Comparison of ENCODE assay signal across 8 cellular contexts in genomic region chr6:45737331-45738056, GRCh38.
DNase-seq lines count a peak whose midpoint lies in the region; ATAC-seq and TF ChIP-seq lines count a peak whose summit lies in the region.

No MANE protein-coding gene starts in this region.

- H3K4me3 ChIP-seq in osteoblast (ENCODE audit: insufficient read depth, low read length) (no peak overlapping the region), dorsolateral prefrontal cortex (no peak overlapping the region)

- intact Hi-C loops in dorsolateral prefrontal cortex (cut with DNase I): no loop called here

- CTCF ChIA-PET in activated CD4-positive, alpha-beta T cell treated with anti-CD3 and anti-CD28 coated beads, Interleukin-2, amount 10 ng/mL, durations not matched to agents 7 days and 5 days (lab: Charles Lee): interaction anchor here (1.2 to 1.7 kb wide), 4 partner anchors 10 to 185 kb away, joined by 3 to 6 read pairs (median 4); no protein-coding TSS in a partner anchor

- peak; percentile 32 for DNase-seq in activated CD4-positive, alpha-beta T cell treated with anti-CD3 and anti-CD28 coated beads, Interleukin-2, amount 10 ng/mL, durations not matched to agents 7 days and 5 days
- no peak for DNase-seq in activated CD4-positive, alpha-beta T cell treated with anti-CD3 and anti-CD28 coated beads, Interleukin-2, amount 50 U/mL, for 1 hour
- no peak for DNase-seq in osteoblast (ENCODE audit: insufficient read length, low spot score, missing footprints)
- no peak for DNase-seq in dorsolateral prefrontal cortex
- no peak for DNase-seq in foreskin melanocyte
- DNase-seq in AG08395 (ENCODE audit: low spot score): no peak

- H3K9me3 Mint-ChIP-seq in activated CD4-positive, alpha-beta T cell treated with anti-CD3 and anti-CD28 coated beads, Interleukin-2, amount 10 ng/mL, durations not matched to agents 7 days and 5 days: no peaks in the 10 kb centered on the region

- ATAC-seq in GM21717 (IDR thresholded peaks at IDR 0.05; ENCODE audit: unreplicated experiment) (peak; percentile 76), HG03469 (IDR thresholded peaks at IDR 0.05; ENCODE audit: unreplicated experiment) (peak; percentile 62)

- no peaks in the 10 kb centered on the region for H3K9me3 ChIP-seq in osteoblast (ENCODE audit: low read depth, low read length)

- POLR2A ChIA-PET in activated CD4-positive, alpha-beta T cell treated with anti-CD3 and anti-CD28 coated beads, Interleukin-2, amount 10 ng/mL, durations not matched to agents 7 days and 5 days (lab: Charles Lee): interaction anchor here (0.6 kb wide), 1 partner anchor 11 kb away, joined by 5 read pairs; no protein-coding TSS in a partner anchor

- peak overlapping the region; percentile 45 for H2AFZ ChIP-seq in osteoblast (ENCODE audit: low read length)

- peaks cover 43% of the 10 kb centered on the region for H3K4me1 Mint-ChIP-seq in activated CD4-positive, alpha-beta T cell treated with anti-CD3 and anti-CD28 coated beads, Interleukin-2, amount 10 ng/mL, durations not matched to agents 7 days and 5 days

- peaks cover 8% of the 10 kb centered on the region for H3K27me3 Mint-ChIP-seq in activated CD4-positive, alpha-beta T cell treated with anti-CD3 and anti-CD28 coated beads, Interleukin-2, amount 10 ng/mL, durations not matched to agents 7 days and 5 days

- no peaks in the 10 kb centered on the region for H4K20me1 ChIP-seq in osteoblast (ENCODE audit: insufficient read depth, low read length)

- H3K4me1 ChIP-seq in osteoblast (ENCODE audit: insufficient read depth, low read length): peaks cover 8% of the 10 kb centered on the region

- H3K79me2 ChIP-seq in osteoblast (ENCODE audit: insufficient read depth, low read length): no peaks in the 10 kb centered on the region

- TF ChIP-seq CTCF in osteoblast (IDR thresholded peaks at IDR 0.05; ENCODE audit: extremely low read depth, low read depth, low read length): no peak
- TF ChIP-seq CTCF in dorsolateral prefrontal cortex (IDR thresholded peaks at IDR 0.05 in 54 of 56, conservative IDR thresholded peaks at IDR 0.05 in 2 of 56; ENCODE audit: low read depth in 1 of 56, partially characterized antibody in 56 of 56): no peak

- H3K27ac ChIP-seq in osteoblast (ENCODE audit: low read depth, low read length) (no peak overlapping the region), dorsolateral prefrontal cortex (no peak overlapping the region)

- H3K27ac Mint-ChIP-seq in activated CD4-positive, alpha-beta T cell treated with anti-CD3 and anti-CD28 coated beads, Interleukin-2, amount 10 ng/mL, durations not matched to agents 7 days and 5 days: peak overlapping the region; percentile 60

- H3K4me2 ChIP-seq in osteoblast (ENCODE audit: insufficient read depth, low read length): peak overlapping the region; percentile 40

- H3K36me3 Mint-ChIP-seq in activated CD4-positive, alpha-beta T cell treated with anti-CD3 and anti-CD28 coated beads, Interleukin-2, amount 10 ng/mL, durations not matched to agents 7 days and 5 days (ENCODE audit: low read depth): peaks cover 2% of the 10 kb centered on the region

- H3K36me3 ChIP-seq in osteoblast (ENCODE audit: insufficient read depth, low read length): no peaks in the 10 kb centered on the region

- no peak overlapping the region for H3K4me3 Mint-ChIP-seq in activated CD4-positive, alpha-beta T cell treated with anti-CD3 and anti-CD28 coated beads, Interleukin-2, amount 10 ng/mL, durations not matched to agents 7 days and 5 days

- H3K27me3 ChIP-seq in osteoblast (ENCODE audit: insufficient read depth, low read length) (peaks cover 14% of the 10 kb centered on the region), dorsolateral prefrontal cortex (peaks cover 0 to 8% (median 0%) of the 10 kb centered on the region in 45 donors)
